26 cellular contexts compared by ENCODE assay signal in genomic region chr15:57384816-57385215, GRCh38. TPM values are rescaled to one million over a fixed set of nuclear protein-coding genes. Genes with fewer than 3 reads are reported as not detected.
DNase-seq lines count a peak whose midpoint lies in the region; ATAC-seq, FAIRE-seq and TF ChIP-seq lines count a peak whose summit lies in the region.
"Had no signal": no experiment of that assay in that cellular context is flagged by ENCODE, and none has a peak within 500 bp of the region (broad histone marks: within the 10 kb centered on the region; RNA-seq: fewer than 3 reads in every experiment).

No MANE protein-coding gene starts in this region.

- H3K36me3 Mint-ChIP-seq in natural killer cell treated with Interleukin-12 subunit alpha and Interleukin-12 subunit beta and Interleukin-15 and Interleukin-18, amount 100 ng/mL, for 72 hours, result no peaks in the 10 kb centered on the region
- H3K36me3 Mint-ChIP-seq: activated naive CD8-positive, alpha-beta T cell treated with anti-CD3 and anti-CD28 coated beads for 36 hours had no signal

- TF ChIP-seq CTCF in HepG2 (CRISPR knock-in tag; IDR thresholded peaks at IDR 0.05), result no peak
- no peak for TF ChIP-seq CTCF in right lobe of liver (IDR thresholded peaks at IDR 0.05)
- TF ChIP-seq CTCF in astrocyte of the spinal cord (IDR thresholded peaks at IDR 0.05; ENCODE audit: low read depth, low read length), result no peak
- no peak for TF ChIP-seq CTCF in fibroblast of the aortic adventitia (IDR thresholded peaks at IDR 0.05; ENCODE audit: insufficient read depth, low read length)
- no peak for TF ChIP-seq CTCF in thyroid gland (IDR thresholded peaks at IDR 0.05)

- no peaks in the 10 kb centered on the region for H3K9me3 Mint-ChIP-seq in natural killer cell treated with Interleukin-12 subunit alpha and Interleukin-12 subunit beta and Interleukin-15 and Interleukin-18, amount 100 ng/mL, for 72 hours
- H3K9me3 Mint-ChIP-seq: activated CD4-positive, alpha-beta T cell treated with anti-CD3 and anti-CD28 coated beads, Interleukin-2, amount 10 ng/mL, durations not matched to agents 7 days and 5 days; activated naive CD8-positive, alpha-beta T cell treated with anti-CD3 and anti-CD28 coated beads for 36 hours; activated T-helper 2 cell treated with anti-CD3 and anti-CD28 coated beads, Interferon-gamma antibody, Interleukin-2, Interleukin-4, amounts not matched to agents 10 μg/mL and 5 μg/mL and 100 μg/mL, durations not matched to agents 14 hours and 24 hours and 36 hours; T-helper 1 cell treated with Interleukin-12 subunit alpha and Interleukin-12 subunit beta and Interleukin-4 antibody, amounts not matched to agents 30 μg/mL and 1 μg/mL, for 36 hours had no signal

- H3K27ac Mint-ChIP-seq in natural killer cell treated with Interleukin-12 subunit alpha and Interleukin-12 subunit beta and Interleukin-15 and Interleukin-18, amount 100 ng/mL, for 72 hours, result no peak overlapping the region
- H3K27ac Mint-ChIP-seq: activated CD4-positive, alpha-beta T cell treated with anti-CD3 and anti-CD28 coated beads, Interleukin-2, amount 10 ng/mL, durations not matched to agents 7 days and 5 days; activated naive CD8-positive, alpha-beta T cell treated with anti-CD3 and anti-CD28 coated beads for 36 hours; activated T-helper 2 cell treated with anti-CD3 and anti-CD28 coated beads, Interferon-gamma antibody, Interleukin-2, Interleukin-4, amounts not matched to agents 10 μg/mL and 5 μg/mL and 100 μg/mL, durations not matched to agents 14 hours and 24 hours and 36 hours; T-helper 1 cell treated with Interleukin-12 subunit alpha and Interleukin-12 subunit beta and Interleukin-4 antibody, amounts not matched to agents 30 μg/mL and 1 μg/mL, for 36 hours had no signal

- CTCF ChIA-PET in HepG2 (lab: Yijun Ruan, JAX; ENCODE audit: low intra/inter-chr PET ratio, low total read pairs), result no interaction called here

- H3K36me3 ChIP-seq in HepG2 (replicated peaks in 1 of 2; ENCODE audit: control insufficient read depth in 1 of 2, insufficient read depth in 2 of 2, low read length in 2 of 2) (no peaks in the 10 kb centered on the region), right lobe of liver (no peaks in the 10 kb centered on the region), thyroid gland (no peaks in the 10 kb centered on the region)
- H3K36me3 ChIP-seq: BLaER1, right atrium auricular region, SJSA1, suprapubic skin, uterus had no signal

- H3K4me3 ChIP-seq in HepG2 (replicated peaks in 1 of 3; ENCODE audit: insufficient read depth in 1 of 3, low read depth in 2 of 3, low read length in 3 of 3) (no peak overlapping the region), right lobe of liver (no peak overlapping the region), astrocyte of the spinal cord (ENCODE audit: low read depth, low read length) (no peak overlapping the region), fibroblast of the aortic adventitia (ENCODE audit: low read depth, low read length) (no peak overlapping the region), thyroid gland (replicated peaks in 1 of 3) (no peak overlapping the region)
- H3K4me3 ChIP-seq: BLaER1, K562, PC-9, right atrium auricular region, SJSA1, suprapubic skin, uterus had no signal

- WGBS in HepG2 (ENCODE audit: low lambda C conversion rate), result 86% methylated on average over 2 of the region's 2 CpGs
- WGBS in right lobe of liver (ENCODE audit: insufficient coverage, low coverage, low lambda C conversion rate, missing lambda C conversion rate), result 45% methylated on average over 2 of the region's 2 CpGs
- WGBS in thyroid gland, 2 donors, result 70 to 71% methylated on average over 2 of the region's 2 CpGs

- BruUV-seq in HepG2 (replicated peaks; lab: Mats Ljungman, UMichigan), result no TSS peak

- H3K79me2 ChIP-seq in HepG2 (ENCODE audit: insufficient read depth, low read length), result peaks cover 17% of the 10 kb centered on the region

- in situ Hi-C loops in HepG2 (cut with HindIII; ENCODE audit: extremely low pct_ligation_motif_present, low pct_unique_long_range_greater_than_20kb), result no loop called here
- in situ Hi-C loops in astrocyte of the spinal cord (cut with HindIII; ENCODE audit: low sequenced_read_pairs), result no loop called here

- H3K27me3 Mint-ChIP-seq in natural killer cell treated with Interleukin-12 subunit alpha and Interleukin-12 subunit beta and Interleukin-15 and Interleukin-18, amount 100 ng/mL, for 72 hours, result peaks cover 8 to 11% of the 10 kb centered on the region in 2 donors

- H3K27ac ChIP-seq in HepG2 (ENCODE audit: extremely low read length, insufficient read depth, low read length) (no peak overlapping the region), right lobe of liver (peak overlapping the region in 1 of 3 donors; percentile 28), thyroid gland (peak overlapping the region in 2 of 3 donors; percentile 31 to 47)
- H3K27ac ChIP-seq: 22Rv1, BLaER1, PC-9, right atrium auricular region, SJSA1, suprapubic skin had no signal

- no peak overlapping the region for H3K9ac ChIP-seq in HepG2 (ENCODE audit: insufficient read depth, low read depth, low read length)
- H3K9ac ChIP-seq: BLaER1 had no signal

- no peak for TF ChIP-seq POLR2A in HepG2 (IDR thresholded peaks at IDR 0.05; ENCODE audit: insufficient read depth in 1 of 2, low read depth in 2 of 2, low read length in 2 of 2)
- TF ChIP-seq POLR2A in right lobe of liver (IDR thresholded peaks at IDR 0.05), result no peak
- no peak for TF ChIP-seq POLR2A in thyroid gland (IDR thresholded peaks at IDR 0.05)

- no peaks in the 10 kb centered on the region for H3K9me3 ChIP-seq in HepG2 (ENCODE audit: low read length)
- no peaks in the 10 kb centered on the region for H3K9me3 ChIP-seq in right lobe of liver
- no peaks in the 10 kb centered on the region for H3K9me3 ChIP-seq in thyroid gland
- H3K9me3 ChIP-seq: BLaER1, right atrium auricular region, SJSA1, suprapubic skin, uterus had no signal

- DNase-seq in HepG2 (ENCODE audit: low spot score) (peak; percentile 44), right lobe of liver (no peak), astrocyte of the spinal cord (ENCODE audit: low read depth, low spot score) (peak; percentile 57), fibroblast of the aortic adventitia (ENCODE audit: low read depth) (peak; percentile 75), thyroid gland (no peak), cerebellum (ENCODE audit: low spot score) (no peak)
- DNase-seq in natural killer cell treated with Interleukin-12 subunit alpha and Interleukin-12 subunit beta and Interleukin-15 and Interleukin-18, amount 100 ng/mL, for 72 hours (ENCODE audit: low spot score), result no peak
- DNase-seq: activated CD4-positive, alpha-beta T cell treated with anti-CD3 and anti-CD28 coated beads, Interleukin-2, amount 10 ng/mL, durations not matched to agents 7 days and 5 days; activated CD8-positive, alpha-beta memory T cell treated with anti-CD3 and anti-CD28 coated beads, Interleukin-2, amount 50 U/mL, for 4 hours; activated naive CD8-positive, alpha-beta T cell treated with anti-CD3 and anti-CD28 coated beads for 36 hours; effector CD4-positive, alpha-beta T cell; glutamatergic neuron; NCI-H187; NCI-H345; PC-9; uterus had no signal

- no peak for TF ChIP-seq RAD21 in HepG2 (CRISPR knock-in tag; IDR thresholded peaks at IDR 0.05)

- ATAC-seq in HepG2 (no peak), right lobe of liver (no peak), HG03159 (IDR thresholded peaks at IDR 0.05; ENCODE audit: unreplicated experiment) (no peak)
- no peak for ATAC-seq in natural killer cell treated with Interleukin-12 subunit alpha and Interleukin-12 subunit beta and Interleukin-15 and Interleukin-18, amount 100 ng/mL, for 72 hours
- ATAC-seq: esophagus mucosa, K562 had no signal

- no peak for TF ChIP-seq EP300 in HepG2 (IDR thresholded peaks at IDR 0.05; ENCODE audit: low read depth in 2 of 2, low read length in 2 of 2)
- TF ChIP-seq EP300 in HepG2 (CRISPR knock-in tag; IDR thresholded peaks at IDR 0.05; ENCODE audit: borderline replicate concordance), result no peak

- intact Hi-C loops in HepG2 (cut with micrococcal nuclease; ENCODE audit: unreplicated experiment) (no loop called here), right lobe of liver (cut with DNase I) (no loop called here), thyroid gland (cut with DNase I) (no loop called here)

- peaks cover 64% of the 10 kb centered on the region for H3K4me1 ChIP-seq in HepG2 (ENCODE audit: insufficient read depth, low read length)
- H3K4me1 ChIP-seq in right lobe of liver, result peaks cover 0 to 79% (median 36%) of the 10 kb centered on the region in 4 donors
- peaks cover 51 to 91% of the 10 kb centered on the region in 2 donors for H3K4me1 ChIP-seq in thyroid gland
- H3K4me1 ChIP-seq: BLaER1 had no signal

- no peak overlapping the region for H3K4me3 Mint-ChIP-seq in natural killer cell treated with Interleukin-12 subunit alpha and Interleukin-12 subunit beta and Interleukin-15 and Interleukin-18, amount 100 ng/mL, for 72 hours
- H3K4me3 Mint-ChIP-seq: activated CD4-positive, alpha-beta T cell treated with anti-CD3 and anti-CD28 coated beads, Interleukin-2, amount 10 ng/mL, durations not matched to agents 7 days and 5 days; activated naive CD8-positive, alpha-beta T cell treated with anti-CD3 and anti-CD28 coated beads for 36 hours; T-helper 1 cell treated with Interleukin-12 subunit alpha and Interleukin-12 subunit beta and Interleukin-4 antibody, amounts not matched to agents 30 μg/mL and 1 μg/mL, for 36 hours had no signal

- no peak overlapping the region for H3K4me2 ChIP-seq in HepG2 (ENCODE audit: low read depth, low read length)
- H3K4me2 ChIP-seq: BLaER1, PC-9 had no signal

- POLR2A ChIA-PET in HepG2 (lab: Yijun Ruan, JAX), result no interaction called here

- no peaks in the 10 kb centered on the region for H3K4me1 Mint-ChIP-seq in natural killer cell treated with Interleukin-12 subunit alpha and Interleukin-12 subunit beta and Interleukin-15 and Interleukin-18, amount 100 ng/mL, for 72 hours (ENCODE audit: low read depth in 2 of 2)
- H3K4me1 Mint-ChIP-seq: activated CD4-positive, alpha-beta T cell treated with anti-CD3 and anti-CD28 coated beads, Interleukin-2, amount 10 ng/mL, durations not matched to agents 7 days and 5 days; activated naive CD8-positive, alpha-beta T cell treated with anti-CD3 and anti-CD28 coated beads for 36 hours had no signal

- no peak for FAIRE-seq in HepG2 (lab: Jason Lieb, UNC)
- FAIRE-seq: K562 had no signal

- no peaks in the 10 kb centered on the region for H3K27me3 ChIP-seq in HepG2 (ENCODE audit: control insufficient read depth in 1 of 2, insufficient read depth in 2 of 2, low read length in 2 of 2)
- no peaks in the 10 kb centered on the region for H3K27me3 ChIP-seq in right lobe of liver
- H3K27me3 ChIP-seq in thyroid gland, result no peaks in the 10 kb centered on the region
- H3K27me3 ChIP-seq: BLaER1, right atrium auricular region, SJSA1, suprapubic skin, uterus had no signal

- H2AFZ ChIP-seq in HepG2 (ENCODE audit: low read length), result no peak overlapping the region
- H2AFZ ChIP-seq: PC-9 had no signal

- H4K20me1 ChIP-seq in HepG2 (ENCODE audit: insufficient read depth, low read length), result no peaks in the 10 kb centered on the region
- H4K20me1 ChIP-seq: BLaER1 had no signal

RNA-seq across cellular contexts. Expression of gene CGNL1, which starts 8.5 kb away (rescaled TPM):
- total RNA-seq in HepG2 (2016; rRNA removed; fragmentation: Illumina TruSeq; extraction: Trizol), result 15.6 and 16.2 TPM in 2 replicates
- 7.7 and 9.4 TPM in 2 replicates for total RNA-seq in HepG2 (2016; cell fraction: cytosol; rRNA removed; fragmentation: Illumina TruSeq; extraction: Trizol; ENCODE audit: low read depth)
- 14.2 and 15.2 TPM in 2 replicates for total RNA-seq in HepG2 (2016; cell fraction: insoluble cytoplasmic fraction; rRNA removed; fragmentation: Illumina TruSeq; extraction: Trizol)
- 8.3 and 8.9 TPM in 2 replicates for total RNA-seq in HepG2 (2016; cell fraction: membrane; rRNA removed; fragmentation: Illumina TruSeq; extraction: Trizol)
- total RNA-seq in HepG2 (2016; cell fraction: nucleus; rRNA removed; fragmentation: Illumina TruSeq; extraction: Trizol), result 15.2 and 18.4 TPM in 2 replicates
- polyA plus RNA-seq in HepG2 (2011; rRNA removed), result 5.6 and 6.2 TPM in 2 replicates
- 3.3 and 4.1 TPM in 2 replicates for polyA plus RNA-seq in HepG2 (2011; cell fraction: cytosol; rRNA removed)
- polyA plus RNA-seq in HepG2 (2011; cell fraction: nucleus; rRNA removed), result 8.2 and 8.8 TPM in 2 replicates
- 5.6 and 8.0 TPM in 2 replicates for polyA plus RNA-seq in HepG2 (2012)
- polyA plus RNA-seq in HepG2 (2016; cell fraction: cytosol; fragmentation: Illumina TruSeq; extraction: Trizol; ENCODE audit: low read depth), result 0.40 and 0.80 TPM in 2 replicates
- polyA plus RNA-seq in HepG2 (2016; cell fraction: insoluble cytoplasmic fraction; fragmentation: Illumina TruSeq; extraction: Trizol; ENCODE audit: low read depth), result 10.1 and 12.1 TPM in 2 replicates
- 1.1 and 1.4 TPM in 2 replicates for polyA plus RNA-seq in HepG2 (2016; cell fraction: membrane; fragmentation: Illumina TruSeq; extraction: Trizol; ENCODE audit: low read depth)
- polyA plus RNA-seq in HepG2 (2016; cell fraction: nucleus; fragmentation: Illumina TruSeq; extraction: Trizol; ENCODE audit: insufficient read depth, low read depth), result 16.9 and 17.7 TPM in 2 replicates
- polyA minus RNA-seq in HepG2 (2011; rRNA and poly(A)+ RNA removed; ENCODE audit: low replicate concordance), result 12.1 TPM in 1 of 2 replicates, not detected in the other
- 7.9 and 9.0 TPM in 2 replicates for polyA minus RNA-seq in HepG2 (2011; cell fraction: cytosol; rRNA and poly(A)+ RNA removed)
- polyA minus RNA-seq in HepG2 (2011; cell fraction: nucleus; rRNA and poly(A)+ RNA removed), result 17.5 and 18.3 TPM in 2 replicates
- 10 to 100 TPM; 23.6 to 54.5 (median 42.9) TPM for total RNA-seq in right lobe of liver
- total RNA-seq in fibroblast of the aortic adventitia (ENCODE audit: low replicate concordance), result 0.90 and 11.0 TPM in 2 replicates
- total RNA-seq in thyroid gland, result 10 to 100 TPM; 40.7 to 74.4 (median 56.0) TPM
- total RNA-seq in natural killer cell treated with Interleukin-12 subunit alpha and Interleukin-12 subunit beta and Interleukin-15 and Interleukin-18, amount 100 ng/mL, for 72 hours, result not detected
- 4.9 TPM for total RNA-seq in cerebellum
- total RNA-seq: activated CD4-positive, alpha-beta T cell treated with anti-CD3 and anti-CD28 coated beads, Interleukin-2, amount 10 ng/mL, durations not matched to agents 7 days and 5 days; activated naive CD8-positive, alpha-beta T cell treated with anti-CD3 and anti-CD28 coated beads for 36 hours; activated T-helper 2 cell treated with anti-CD3 and anti-CD28 coated beads, Interferon-gamma antibody, Interleukin-2, Interleukin-4, amounts not matched to agents 10 μg/mL and 5 μg/mL and 100 μg/mL, durations not matched to agents 14 hours and 24 hours and 36 hours had no signal

Comparison
In these comparisons a context has a peak if more than half of its experiments do, and no peak if none do; other contexts are left out.
1. DNase-seq: peak in HepG2 (single experiment), astrocyte of the spinal cord (single experiment) and fibroblast of the aortic adventitia (single experiment); none in right lobe of liver (0 of 3), thyroid gland (0 of 2), natural killer cell treated with Interleukin-12 subunit alpha and Interleukin-12 subunit beta and Interleukin-15 and Interleukin-18, amount 100 ng/mL, for 72 hours (single experiment) and cerebellum (single experiment).